In genomic region chr13:67175836-67176235, GRCh38 we compare ENCODE assay signal across 15 cellular contexts.
"Had no signal": no experiment of that assay in that cellular context is flagged by ENCODE, and none has a peak within 500 bp of the region (broad histone marks: within the 10 kb centered on the region; RNA-seq: fewer than 3 reads in every experiment).

No MANE protein-coding gene starts in this region.

- H3K36me3 Mint-ChIP-seq: naive thymus-derived CD8-positive, alpha-beta T cell had no signal

- H3K27me3 ChIP-seq: heart left ventricle, ovary had no signal

- H3K4me1 Mint-ChIP-seq: naive thymus-derived CD8-positive, alpha-beta T cell had no signal

- H3K36me3 ChIP-seq: heart left ventricle, ovary had no signal

- H3K27ac Mint-ChIP-seq: naive thymus-derived CD8-positive, alpha-beta T cell had no signal

- H3K9me3 ChIP-seq: heart left ventricle, mucosa of descending colon, ovary had no signal

- DNase-seq: effector memory CD4-positive, alpha-beta T cell; heart left ventricle; hippocampal formation; mammary epithelial cell; mucosa of descending colon; naive thymus-derived CD8-positive, alpha-beta T cell; nucleus accumbens; ovary; right cardiac atrium; small intestine; stimulated activated CD4-positive, alpha-beta T cell treated with anti-CD3 and anti-CD28 coated beads, Interleukin-12 subunit alpha, Interleukin-12 subunit beta, amount 100 ng/mL, for 4 hours; stimulated activated naive CD4-positive, alpha-beta T cell treated with Interleukin-2 at 50 U/mL for 16 hours; trophoblast cell had no signal

- H3K27ac ChIP-seq: heart left ventricle, ovary had no signal

- H3K4me3 Mint-ChIP-seq: naive thymus-derived CD8-positive, alpha-beta T cell had no signal

- H3K27me3 Mint-ChIP-seq: naive thymus-derived CD8-positive, alpha-beta T cell had no signal

- ATAC-seq: esophagus mucosa; heart left ventricle; left lobe of liver; mucosa of descending colon; naive thymus-derived CD8-positive, alpha-beta T cell; right cardiac atrium had no signal

- H3K4me3 ChIP-seq: heart left ventricle, mucosa of descending colon, ovary had no signal

- H3K9me3 Mint-ChIP-seq: naive thymus-derived CD8-positive, alpha-beta T cell had no signal
